In the genomic region with DNA sequence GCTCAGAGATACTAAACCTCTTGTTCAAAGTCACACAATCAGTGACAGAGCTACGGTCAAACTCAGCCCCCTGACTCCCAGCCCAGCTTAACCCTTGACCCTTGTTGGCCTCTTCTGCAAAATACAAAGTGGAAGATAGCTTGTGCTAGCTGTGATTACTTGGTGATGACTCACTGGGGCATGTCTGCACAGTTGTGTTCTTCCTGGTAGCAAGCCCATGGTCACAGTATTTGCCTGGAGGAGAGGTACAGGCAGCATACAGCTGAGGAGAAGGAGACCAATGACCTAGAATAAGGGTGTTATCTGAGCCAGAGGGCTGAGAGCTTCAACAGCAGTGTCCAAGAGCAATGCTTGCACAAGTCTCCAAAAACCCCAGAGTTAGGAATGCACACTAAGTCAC, we compare ENCODE assay signal across 18 cellular contexts. TPM values are rescaled to one million over a fixed set of nuclear protein-coding genes. Genes with fewer than 3 reads are reported as not detected.
DNase-seq lines count a peak whose midpoint lies in the region; ATAC-seq and TF ChIP-seq lines count a peak whose summit lies in the region.
"Had no signal": no experiment of that assay in that cellular context is flagged by ENCODE, and none has a peak within 500 bp of the region (broad histone marks: within the 10 kb centered on the region; RNA-seq: fewer than 3 reads in every experiment).

No MANE protein-coding gene starts in this region.

- intact Hi-C loops in left lung (cut with DNase I): no loop called here
- intact Hi-C loops in activated CD8-positive, alpha-beta T cell treated with anti-CD3 and anti-CD28 coated beads for 36 hours (cut with micrococcal nuclease): no loop called here
- intact Hi-C loops in CD4-positive, alpha-beta T cell (cut with DNase I, micrococcal nuclease): loop anchor here in 1 of 2 experiments (10.0 kb wide), 1 partner anchor 627 kb away; a partner anchor contains a TSS

- peaks cover 0 to 3% of the 10 kb centered on the region in 2 donors for H3K4me1 ChIP-seq in left lung

- H3K36me3 ChIP-seq in MG63 (no peaks in the 10 kb centered on the region), left lung (no peaks in the 10 kb centered on the region)
- H3K36me3 ChIP-seq: ovary, suprapubic skin had no signal

- no peaks in the 10 kb centered on the region for H3K9me3 ChIP-seq in MG63
- H3K9me3 ChIP-seq in left lung: no peaks in the 10 kb centered on the region
- no peaks in the 10 kb centered on the region for H3K9me3 ChIP-seq in CD4-positive, alpha-beta T cell (ENCODE audit: control insufficient read depth, low read length)
- H3K9me3 ChIP-seq: ovary, suprapubic skin had no signal

- no peaks in the 10 kb centered on the region for H3K36me3 Mint-ChIP-seq in activated CD8-positive, alpha-beta T cell treated with anti-CD3 and anti-CD28 coated beads for 36 hours (ENCODE audit: low read depth)
- H3K36me3 Mint-ChIP-seq in CD4-positive, alpha-beta T cell (ENCODE audit: low read depth): no peaks in the 10 kb centered on the region

- no peaks in the 10 kb centered on the region for H3K9me3 Mint-ChIP-seq in activated CD8-positive, alpha-beta T cell treated with anti-CD3 and anti-CD28 coated beads for 36 hours
- peaks cover 2% of the 10 kb centered on the region for H3K9me3 Mint-ChIP-seq in CD4-positive, alpha-beta T cell

- H3K4me3 Mint-ChIP-seq in activated CD8-positive, alpha-beta T cell treated with anti-CD3 and anti-CD28 coated beads for 36 hours: no peak overlapping the region
- H3K4me3 Mint-ChIP-seq in CD4-positive, alpha-beta T cell: no peak overlapping the region
- H3K4me3 Mint-ChIP-seq: activated CD4-positive, alpha-beta T cell treated with anti-CD3 and anti-CD28 coated beads for 36 hours; dendritic cell treated with granulocyte-macrophage colony-stimulating factor and Interleukin-4, amounts not matched to agents 40 ng/mL and 50 ng/mL, for 4 days had no signal

- TF ChIP-seq CTCF in AG10803 (conservative IDR thresholded peaks at IDR 0.05; ENCODE audit: low read length): no peak
- TF ChIP-seq CTCF in epithelial cell of esophagus (IDR thresholded peaks at IDR 0.05; ENCODE audit: insufficient read depth, low read depth, low read length, missing control alignments): no peak
- no peak for TF ChIP-seq CTCF in left lung (IDR thresholded peaks at IDR 0.05)
- no peak for TF ChIP-seq CTCF in activated CD8-positive, alpha-beta T cell treated with anti-CD3 and anti-CD28 coated beads for 36 hours (IDR thresholded peaks at IDR 0.05)
- no peak for TF ChIP-seq CTCF in CD4-positive, alpha-beta T cell (IDR thresholded peaks at IDR 0.05)

- no peak overlapping the region for H3K27ac Mint-ChIP-seq in activated CD8-positive, alpha-beta T cell treated with anti-CD3 and anti-CD28 coated beads for 36 hours
- no peak overlapping the region for H3K27ac Mint-ChIP-seq in CD4-positive, alpha-beta T cell
- H3K27ac Mint-ChIP-seq: activated CD4-positive, alpha-beta T cell treated with anti-CD3 and anti-CD28 coated beads for 36 hours; dendritic cell treated with granulocyte-macrophage colony-stimulating factor and Interleukin-4, amounts not matched to agents 40 ng/mL and 50 ng/mL, for 4 days had no signal

- H3K27ac ChIP-seq in left lung: no peak overlapping the region
- no peak overlapping the region for H3K27ac ChIP-seq in CD4-positive, alpha-beta T cell (ENCODE audit: low read depth, low read length)
- H3K27ac ChIP-seq: ovary, suprapubic skin had no signal

- CTCF ChIA-PET in activated CD8-positive, alpha-beta T cell treated with anti-CD3 and anti-CD28 coated beads for 36 hours (lab: Charles Lee): interaction anchor here (0.9 kb wide), 1 partner anchor 17 kb away, joined by 3 read pairs; no protein-coding TSS in a partner anchor
- CTCF ChIA-PET in CD4-positive, alpha-beta T cell (lab: Charles Lee): interaction anchor here (0.6 kb wide), 1 partner anchor 259 kb away, joined by 3 read pairs; no protein-coding TSS in a partner anchor

- DNase-seq in AG10803 (ENCODE audit: low read depth) (peak; percentile 63), MG63 (peak; percentile 64), epithelial cell of esophagus (ENCODE audit: low read depth) (peak; percentile 90), left lung (no peak), NCI-H146 (lab: John Stamatoyannopoulos, UW) (no peak)
- no peak for DNase-seq in activated CD8-positive, alpha-beta T cell treated with anti-CD3 and anti-CD28 coated beads for 36 hours
- no peak for DNase-seq in CD4-positive, alpha-beta T cell
- DNase-seq: activated CD4-positive, alpha-beta T cell treated with anti-CD3 and anti-CD28 coated beads for 36 hours; amniotic stem cell; foreskin melanocyte; NCI-H1105 treated with DMSO at 0.1 percent for 48 hours; NCI-H446; OCI-M1; ovary; T-helper 2 cell had no signal

- H3K27me3 Mint-ChIP-seq in activated CD8-positive, alpha-beta T cell treated with anti-CD3 and anti-CD28 coated beads for 36 hours: peaks cover 54% of the 10 kb centered on the region
- peaks cover 94% of the 10 kb centered on the region for H3K27me3 Mint-ChIP-seq in CD4-positive, alpha-beta T cell

- ATAC-seq in left lung (peak; percentile 22), GM21786 (IDR thresholded peaks at IDR 0.05; ENCODE audit: unreplicated experiment) (no peak)
- no peak for ATAC-seq in activated CD8-positive, alpha-beta T cell treated with anti-CD3 and anti-CD28 coated beads for 36 hours
- no peak for ATAC-seq in CD4-positive, alpha-beta T cell (ENCODE audit: poor library complexity)
- ATAC-seq: activated CD4-positive, alpha-beta T cell treated with anti-CD3 and anti-CD28 coated beads for 36 hours had no signal

- H3K27me3 ChIP-seq in MG63 (no peaks in the 10 kb centered on the region), left lung (peaks cover 0 to 43% of the 10 kb centered on the region in 2 donors)
- H3K27me3 ChIP-seq in CD4-positive, alpha-beta T cell (ENCODE audit: control insufficient read depth, insufficient read depth, low read length): peaks cover 50% of the 10 kb centered on the region
- H3K27me3 ChIP-seq: ovary, suprapubic skin had no signal

- POLR2A ChIA-PET in activated CD8-positive, alpha-beta T cell treated with anti-CD3 and anti-CD28 coated beads for 36 hours (lab: Charles Lee): no interaction called here
- POLR2A ChIA-PET in CD4-positive, alpha-beta T cell (lab: Charles Lee): no interaction called here

- H3K4me3 ChIP-seq in AG10803 (ENCODE audit: low read length) (no peak overlapping the region), MG63 (no peak overlapping the region), epithelial cell of esophagus (ENCODE audit: low read length) (no peak overlapping the region), left lung (no peak overlapping the region)
- H3K4me3 ChIP-seq: ovary, suprapubic skin had no signal

- H3K4me1 Mint-ChIP-seq in activated CD8-positive, alpha-beta T cell treated with anti-CD3 and anti-CD28 coated beads for 36 hours (ENCODE audit: low read depth): peaks cover 3% of the 10 kb centered on the region
- H3K4me1 Mint-ChIP-seq in CD4-positive, alpha-beta T cell (ENCODE audit: low read depth): peaks cover 5% of the 10 kb centered on the region

RNA-seq across cellular contexts. Expression of a gene that starts 5.7 kb away (rescaled TPM):
- total RNA-seq in MG63 (2014; rRNA removed; shearing (Covaris generic); ENCODE audit: low replicate concordance): 2.6 and 2.8 TPM in 2 replicates
- total RNA-seq in left lung: 1 to 10 TPM; 9.1 to 9.9 TPM
- under 1 TPM in 1 of 2 experiments, not detected in 1; 0.07 TPM for total RNA-seq in activated CD8-positive, alpha-beta T cell treated with anti-CD3 and anti-CD28 coated beads for 36 hours
- under 1 TPM in 1 of 2 experiments, not detected in 1; 0.49 TPM for total RNA-seq in CD4-positive, alpha-beta T cell

Comparison
In these comparisons a context has a peak if more than half of its experiments do, and no peak if none do; other contexts are left out.
1. DNase-seq: peak in AG10803 (single experiment), MG63 (single experiment) and epithelial cell of esophagus (single experiment); none in left lung (0 of 2), activated CD8-positive, alpha-beta T cell treated with anti-CD3 and anti-CD28 coated beads for 36 hours (single experiment), CD4-positive, alpha-beta T cell (0 of 10) and NCI-H146 (single experiment).